ENCODE assay signal across 25 cellular contexts in genomic region chr10:77168861-77169260, GRCh38.
DNase-seq lines count a peak whose midpoint lies in the region; ATAC-seq and TF ChIP-seq lines count a peak whose summit lies in the region.
"Had no signal": no experiment of that assay in that cellular context is flagged by ENCODE, and none has a peak within 500 bp of the region (broad histone marks: within the 10 kb centered on the region; RNA-seq: fewer than 3 reads in every experiment).

No MANE protein-coding gene starts in this region.

- DNase-seq in M059J (ENCODE audit: low read depth) (peak; percentile 51), T-helper 17 cell (no peak), HCEC 1CT (no peak), NOMO-1 treated with DMSO at 0.1 percent for 48 hours (lab: John Stamatoyannopoulos, UW; ENCODE audit: unreplicated experiment) (no peak), lower leg skin (ENCODE audit: low spot score in 2 of 2) (no peak)
- DNase-seq in NK-92 treated with Interleukin-12 subunit alpha and Interleukin-12 subunit beta, amount 100 ng/mL, for 24 hours (lab: John Stamatoyannopoulos, UW) = no peak
- DNase-seq: DND-41, HFFc6, KBM-7, NCI-H1105 treated with DMSO at 0.1 percent for 48 hours, NCI-H1694, NCI-H2171, NCI-H345, NCI-H524, NCI-H82, OCI-M1, SHP77 treated with DMSO at 0.1 percent for 48 hours, SW 1271 had no signal

- H3K4me3 ChIP-seq in lower leg skin (ENCODE audit: low read depth, poor library complexity, severe bottlenecking) = no peak overlapping the region
- H3K4me3 ChIP-seq: SK-N-MC had no signal

- ATAC-seq in T-helper 17 cell = no peak
- ATAC-seq in esophagus mucosa = peak; percentile 32
- ATAC-seq: HepG2 had no signal

- TF ChIP-seq CTCF in 22Rv1 (IDR thresholded peaks at IDR 0.05) (no peak), lower leg skin (IDR thresholded peaks at IDR 0.05) (no peak)

- H3K9me3 ChIP-seq in T-helper 17 cell (ENCODE audit: control insufficient read depth, low read length, poor library complexity, severe bottlenecking) = no peaks in the 10 kb centered on the region

- intact Hi-C loops in lower leg skin (cut with DNase I; ENCODE audit: low total_unique reads) = no loop called here

- no peak for TF ChIP-seq POLR2A in lower leg skin (IDR thresholded peaks at IDR 0.05)

- WGBS in lower leg skin, 2 donors = 26 to 29% methylated on average over 2 of the region's 2 CpGs

- no peak overlapping the region for H3K27ac Mint-ChIP-seq in T-helper 17 cell
- H3K27ac Mint-ChIP-seq: B cell, CD14-positive monocyte, HFFc6 had no signal

- H3K4me1 Mint-ChIP-seq in T-helper 17 cell = peaks cover 5% of the 10 kb centered on the region

- H3K27ac ChIP-seq in 22Rv1 = peak overlapping the region; percentile 36
- H3K27ac ChIP-seq: HL-60, SK-N-MC had no signal

- H3K36me3 Mint-ChIP-seq in T-helper 17 cell (ENCODE audit: low read depth) = peaks cover 4% of the 10 kb centered on the region
- H3K36me3 Mint-ChIP-seq: CD14-positive monocyte had no signal

- H3K27me3 Mint-ChIP-seq in T-helper 17 cell = peaks cover 38% of the 10 kb centered on the region

- peak overlapping the region; percentile 52 for H3K4me3 Mint-ChIP-seq in T-helper 17 cell
- H3K4me3 Mint-ChIP-seq: B cell, CD14-positive monocyte, HFFc6 had no signal
